Comparison of ENCODE assay signal across 1 cellular context in the genomic region with DNA sequence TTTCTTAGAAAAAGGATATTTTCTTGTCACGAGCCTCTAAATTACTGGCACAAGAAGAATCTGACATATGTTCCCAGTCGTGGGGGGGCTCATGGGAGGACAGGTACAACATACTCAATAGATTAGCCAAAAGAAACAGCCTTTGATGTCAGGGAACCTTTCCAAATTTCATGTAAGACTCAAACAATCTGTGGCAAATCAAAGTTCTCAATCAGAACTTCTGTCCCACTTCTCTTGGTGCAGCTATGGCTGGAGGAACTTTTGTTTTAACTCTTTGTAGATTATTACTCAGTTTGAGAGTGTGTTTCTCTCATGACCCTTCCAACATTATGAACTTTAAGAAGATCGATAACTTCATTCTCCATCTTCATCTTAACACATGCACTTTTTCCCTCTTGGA.
TF ChIP-seq lines count a peak whose summit lies in the region.

No MANE protein-coding gene starts in this region.

TF ChIP-seq in IMR-90, 13 proteins besides CTCF, POLR2A, EP300 and RAD21:
- TF ChIP-seq RFX5 (IDR thresholded peaks at IDR 0.05; ENCODE audit: low read depth, low read length) (no peak), MAFK (IDR thresholded peaks at IDR 0.05; ENCODE audit: low read depth, low read length) (no peak), RCOR1 (IDR thresholded peaks at IDR 0.05; ENCODE audit: insufficient replicate concordance, low read length) (no peak), NFE2L2 (IDR thresholded peaks at IDR 0.05; ENCODE audit: low read depth, low read length) (no peak), CHD1 (IDR thresholded peaks at IDR 0.05; ENCODE audit: low read depth, low read length) (no peak), MAZ (IDR thresholded peaks at IDR 0.05; ENCODE audit: borderline replicate concordance, low read depth, low read length) (no peak), SMC3 (IDR thresholded peaks at IDR 0.05; ENCODE audit: low read depth, low read length) (no peak), MXI1 (IDR thresholded peaks at IDR 0.05; ENCODE audit: borderline replicate concordance, low read depth, low read length) (no peak)
- TF ChIP-seq, protein P1, sequence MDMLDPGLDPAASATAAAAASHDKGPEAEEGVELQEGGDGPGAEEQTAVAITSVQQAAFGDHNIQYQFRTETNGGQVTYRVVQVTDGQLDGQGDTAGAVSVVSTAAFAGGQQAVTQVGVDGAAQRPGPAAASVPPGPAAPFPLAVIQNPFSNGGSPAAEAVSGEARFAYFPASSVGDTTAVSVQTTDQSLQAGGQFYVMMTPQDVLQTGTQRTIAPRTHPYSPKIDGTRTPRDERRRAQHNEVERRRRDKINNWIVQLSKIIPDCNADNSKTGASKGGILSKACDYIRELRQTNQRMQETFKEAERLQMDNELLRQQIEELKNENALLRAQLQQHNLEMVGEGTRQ (IDR thresholded peaks at IDR 0.05; ENCODE audit: low read depth, low read length) = no peak
- TF ChIP-seq, protein P2, sequence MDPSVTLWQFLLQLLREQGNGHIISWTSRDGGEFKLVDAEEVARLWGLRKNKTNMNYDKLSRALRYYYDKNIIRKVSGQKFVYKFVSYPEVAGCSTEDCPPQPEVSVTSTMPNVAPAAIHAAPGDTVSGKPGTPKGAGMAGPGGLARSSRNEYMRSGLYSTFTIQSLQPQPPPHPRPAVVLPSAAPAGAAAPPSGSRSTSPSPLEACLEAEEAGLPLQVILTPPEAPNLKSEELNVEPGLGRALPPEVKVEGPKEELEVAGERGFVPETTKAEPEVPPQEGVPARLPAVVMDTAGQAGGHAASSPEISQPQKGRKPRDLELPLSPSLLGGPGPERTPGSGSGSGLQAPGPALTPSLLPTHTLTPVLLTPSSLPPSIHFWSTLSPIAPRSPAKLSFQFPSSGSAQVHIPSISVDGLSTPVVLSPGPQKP (IDR thresholded peaks at IDR 0.05; ENCODE audit: borderline replicate concordance, low read depth, low read length) = no peak
